Comparison of ENCODE assay signal across 8 cellular contexts in genomic region chr10:73253226-73253557, GRCh38. TPM values are rescaled to one million over a fixed set of nuclear protein-coding genes. Genes with fewer than 3 reads are reported as not detected.
DNase-seq lines count a peak whose midpoint lies in the region; ATAC-seq, FAIRE-seq and TF ChIP-seq lines count a peak whose summit lies in the region.

No MANE protein-coding gene starts in this region.

- peak in 1 of 2 donors; percentile 11 for DNase-seq in activated T-cell treated with anti-CD3 and anti-CD28 coated beads, Interleukin-2, amount 50 U/mL, for 72 hours
- no peak for DNase-seq in activated T-cell treated with anti-CD3 and anti-CD28 coated beads for 4 hours
- no peak for DNase-seq in H1 (ENCODE audit: low read depth in 1 of 2, low spot score in 2 of 2)
- no peak for DNase-seq in neural crest cell (ENCODE audit: low read depth, low spot score)
- DNase-seq in foreskin melanocyte, result no peak
- no peak for DNase-seq in stimulated activated CD8-positive, alpha-beta memory T cell treated with anti-CD3 and anti-CD28 coated beads, Interleukin-4, amount 100 ng/mL, for 48 hours

- H3K79me2 ChIP-seq in OCI-LY3 (ENCODE audit: low read length) (peaks cover 52% of the 10 kb centered on the region), H1 (ENCODE audit: control insufficient read depth in 1 of 2, insufficient read depth in 2 of 2, low read length in 2 of 2) (peaks cover 3 to 47% of the 10 kb centered on the region in 2 experiments; a peak in 2 of 4 replicates)

- H3K56ac ChIP-seq in H1 (replicated peaks; ENCODE audit: insufficient read length, low read depth, low read length), result peak overlapping the region; percentile 44

- H3K4me3 ChIP-seq in OCI-LY3 (ENCODE audit: low read length), result peak overlapping the region; percentile 100
- peak overlapping the region; percentile 90 to 99 (median 97) for H3K4me3 ChIP-seq in H1 (ENCODE audit: extremely low read depth in 1 of 4, insufficient read depth in 2 of 4, low read depth in 3 of 4, low read length in 4 of 4)

- no peak overlapping the region for H4K91ac ChIP-seq in H1 (replicated peaks; ENCODE audit: insufficient read length, low read length)

- no peak overlapping the region for H2BK5ac ChIP-seq in H1 (ENCODE audit: low read depth, low read length)

- no peak overlapping the region for H2BK20ac ChIP-seq in H1 (ENCODE audit: low read length)

- no peak for TF ChIP-seq RAD21 in H1 (IDR thresholded peaks at IDR 0.05 in 1 of 2, conservative IDR thresholded peaks at IDR 0.05 in 1 of 2; ENCODE audit: low read depth in 2 of 2, low read length in 2 of 2)

- peaks cover 15 to 21% of the 10 kb centered on the region in 2 donors for H3K36me3 Mint-ChIP-seq in activated T-cell treated with anti-CD3 and anti-CD28 coated beads, Interleukin-2, amount 50 U/mL, for 72 hours (ENCODE audit: insufficient read depth in 2 of 2)
- H3K36me3 Mint-ChIP-seq in neural crest cell (ENCODE audit: low read depth), result peaks cover 3% of the 10 kb centered on the region

- no peak overlapping the region for H3K18ac ChIP-seq in H1 (ENCODE audit: extremely low read depth, low read length)

- peak overlapping the region; percentile 97 to 99 for H3K4me3 Mint-ChIP-seq in activated T-cell treated with anti-CD3 and anti-CD28 coated beads, Interleukin-2, amount 50 U/mL, for 72 hours
- H3K4me3 Mint-ChIP-seq in neural crest cell, result peak overlapping the region; percentile 99

- H4K8ac ChIP-seq in H1 (ENCODE audit: extremely low read depth, insufficient read depth, low read length), result no peak overlapping the region

- H4K5ac ChIP-seq in H1 (ENCODE audit: insufficient read length, low read depth, low read length), result no peak overlapping the region

- no peaks in the 10 kb centered on the region for H3K9me3 Mint-ChIP-seq in activated T-cell treated with anti-CD3 and anti-CD28 coated beads, Interleukin-2, amount 50 U/mL, for 72 hours
- H3K9me3 Mint-ChIP-seq in neural crest cell, result no peaks in the 10 kb centered on the region

- H3K27ac ChIP-seq in OCI-LY3 (ENCODE audit: low read length) (no peak overlapping the region), H1 (ENCODE audit: low read depth, low read length) (no peak overlapping the region)

- H3K27ac Mint-ChIP-seq in activated T-cell treated with anti-CD3 and anti-CD28 coated beads, Interleukin-2, amount 50 U/mL, for 72 hours, result peak overlapping the region; percentile 93
- H3K27ac Mint-ChIP-seq in neural crest cell (ENCODE audit: unreplicated experiment), result peak overlapping the region; percentile 97

- TF ChIP-seq EP300 in H1 (IDR thresholded peaks at IDR 0.05; ENCODE audit: borderline replicate concordance in 1 of 2, low read depth in 2 of 2, low read length in 2 of 2), result no peak

- H3K9ac ChIP-seq in OCI-LY3 (ENCODE audit: low read length), result peak overlapping the region; percentile 100
- peak overlapping the region; percentile 92 to 98 (median 95) for H3K9ac ChIP-seq in H1 (replicated peaks in 1 of 4; ENCODE audit: extremely low read depth in 1 of 4, low read depth in 3 of 4, low read length in 3 of 4)

- POLR2A ChIA-PET in H1 (lab: Charles Lee; ENCODE audit: partially characterized antibody), result interaction anchor here (0.6 to 5.1 kb wide), 13 partner anchors 8 to 491 kb away, joined by 3 to 45 read pairs (median 4); partner anchors contain the start of genes ANXA7, PPP3CB and SEC24C

- H3K4ac ChIP-seq in H1 (replicated peaks; ENCODE audit: insufficient read length, low read depth, low read length), result no peak overlapping the region

- H3K23me2 ChIP-seq in H1 (ENCODE audit: low read depth, low read length), result peaks cover 7% of the 10 kb centered on the region

- no peak overlapping the region for H3K14ac ChIP-seq in H1 (ENCODE audit: insufficient read length)

- H3K9me3 ChIP-seq in OCI-LY3 (ENCODE audit: insufficient read depth, low read length) (no peaks in the 10 kb centered on the region), H1 (ENCODE audit: insufficient read depth in 2 of 2, low read depth in 1 of 2, low read length in 1 of 2) (no peaks in the 10 kb centered on the region)

- peaks cover 37% of the 10 kb centered on the region for H3K4me1 Mint-ChIP-seq in activated T-cell treated with anti-CD3 and anti-CD28 coated beads, Interleukin-2, amount 50 U/mL, for 72 hours (ENCODE audit: low read depth)
- peaks cover 38% of the 10 kb centered on the region for H3K4me1 Mint-ChIP-seq in neural crest cell

- H2AFZ ChIP-seq in OCI-LY3 (ENCODE audit: low read depth, low read length) (peak overlapping the region; percentile 91; the same call in 1 of the 2 replicates), H1 (ENCODE audit: low read length) (no peak overlapping the region; the same call in 1 of the 2 replicates)

- H3K27me3 Mint-ChIP-seq in activated T-cell treated with anti-CD3 and anti-CD28 coated beads, Interleukin-2, amount 50 U/mL, for 72 hours (ENCODE audit: low read depth), result no peaks in the 10 kb centered on the region
- no peaks in the 10 kb centered on the region for H3K27me3 Mint-ChIP-seq in neural crest cell (ENCODE audit: low read depth)

- no peak overlapping the region for H2BK12ac ChIP-seq in H1 (ENCODE audit: low read depth, low read length)

- no peak for TF ChIP-seq POLR2A in H1 (IDR thresholded peaks at IDR 0.05; ENCODE audit: control extremely low read depth in 1 of 2, low read depth in 2 of 2, low read length in 2 of 2)

- no peak for ATAC-seq in activated T-cell treated with anti-CD3 and anti-CD28 coated beads, Interleukin-2, amount 50 U/mL, for 72 hours (replicated peaks in 1 of 2)
- ATAC-seq in GM21576 (IDR thresholded peaks at IDR 0.05; ENCODE audit: unreplicated experiment), result no peak

- H3K4me1 ChIP-seq in OCI-LY3 (ENCODE audit: low read length) (peaks cover 17% of the 10 kb centered on the region; the same call in 1 of the 2 replicates), H1 (replicated peaks in 1 of 4; ENCODE audit: control insufficient read depth in 3 of 4, insufficient read depth in 4 of 4, low read length in 3 of 4) (peaks cover 0 to 4% (median 3%) of the 10 kb centered on the region in 4 experiments; a peak in 4 of 7 replicates)

- H3K79me1 ChIP-seq in H1 (ENCODE audit: low read depth, low read length), result 0 out of 2 replicates have a peak, but pooled peaks cover 3% of the 10 kb centered on the region

- no peak overlapping the region for H2AK5ac ChIP-seq in H1 (ENCODE audit: low read depth, low read length)

- H3K4me2 ChIP-seq in OCI-LY3 (ENCODE audit: low read length), result peak overlapping the region; percentile 92
- peak overlapping the region; percentile 87 to 92 for H3K4me2 ChIP-seq in H1 (ENCODE audit: insufficient read depth in 1 of 2, low read depth in 2 of 2, low read length in 2 of 2)

- WGBS in H1 (ENCODE audit: extremely low coverage in 1 of 2, insufficient coverage in 1 of 2, insufficient read length in 1 of 2, insufficient replicate concordance in 2 of 2, low coverage in 1 of 2, low lambda C conversion rate in 2 of 2, missing lambda C conversion rate in 1 of 2), 2 experiments, result 4% methylated on average over 4 of the region's 4 CpGs; no CpG with 5 or more reads in 1 of the 2 experiments

- H3K36me3 ChIP-seq in OCI-LY3 (replicated peaks; ENCODE audit: low read depth, low read length) (peaks cover 9% of the 10 kb centered on the region), H1 (ENCODE audit: control insufficient read depth in 2 of 4, insufficient read depth in 4 of 4, low read length in 3 of 4) (peaks cover 0 to 18% (median 12%) of the 10 kb centered on the region in 4 experiments; a peak in 3 of 8 replicates)

- CTCF ChIA-PET in H1 (lab: Charles Lee; ENCODE audit: partially characterized antibody), result interaction anchor here (0.5 to 4.2 kb wide), 7 partner anchors 10 to 371 kb away, joined by 3 to 18 read pairs (median 3); no protein-coding TSS in a partner anchor

- FAIRE-seq in H1 (lab: Jason Lieb, UNC), result no peak

- no peak overlapping the region; the same call in 1 of the 2 replicates for H2BK15ac ChIP-seq in H1 (ENCODE audit: low read length)

- H3K23ac ChIP-seq in H1 (ENCODE audit: insufficient read length), result no peak overlapping the region

- H2BK120ac ChIP-seq in H1 (replicated peaks; ENCODE audit: low read depth, low read length), result no peak overlapping the region

- H4K20me1 ChIP-seq in OCI-LY3 (ENCODE audit: insufficient read depth, low read length) (no peaks in the 10 kb centered on the region), H1 (replicated peaks in 1 of 2; ENCODE audit: control insufficient read depth in 1 of 2, insufficient read depth in 2 of 2, low read length in 2 of 2) (no peaks in the 10 kb centered on the region)

- TF ChIP-seq CTCF in OCI-LY3 (IDR thresholded peaks at IDR 0.05; ENCODE audit: low read depth, low read length) (no peak), H1 (IDR thresholded peaks at IDR 0.05; ENCODE audit: control extremely low read depth in 1 of 3, insufficient read depth in 1 of 3, low read depth in 1 of 3, low read length in 3 of 3) (peak in 1 of 3 experiments; percentile 22; a peak in 1 of 4 replicates), neural crest cell (conservative IDR thresholded peaks at IDR 0.05) (peak; percentile 11)

- H3K27me3 ChIP-seq in OCI-LY3 (ENCODE audit: low read depth, low read length), result no peaks in the 10 kb centered on the region
- no peaks in the 10 kb centered on the region for H3K27me3 ChIP-seq in H1 (replicated peaks in 1 of 4; ENCODE audit: control insufficient read depth in 3 of 4, extremely low read depth in 1 of 4, insufficient read depth in 3 of 4, low read length in 3 of 4)

RNA-seq across cellular contexts. Expression of gene MRPS16, which starts 0.7 kb away (rescaled TPM):
- 100 to 1,000 TPM; 122 to 129 TPM for total RNA-seq in activated T-cell treated with anti-CD3 and anti-CD28 coated beads, Interleukin-2, amount 50 U/mL, for 72 hours
- total RNA-seq in H1 (2021; fragmentation: NEBNext Ultra II Directional; extraction: Animal tissue kit (Norgen Biotek cat#: 25700)), result 125 TPM in 2 replicates
- 203 and 213 TPM in 2 replicates for polyA plus RNA-seq in H1 (2011; rRNA removed)
- 135 TPM for polyA plus RNA-seq in H1 (2011; cell fraction: cytosol; rRNA removed)
- polyA plus RNA-seq in H1 (2011; cell fraction: nucleus; rRNA removed), result 92.9 TPM
- 116 to 158 TPM (median 148 TPM) in 4 replicates for polyA plus RNA-seq in H1 (2012, experiment 1 of 2)
- polyA plus RNA-seq in H1 (2012, experiment 2 of 2), result 94.8 TPM
- 77.2 TPM for polyA plus RNA-seq in H1 (2013, experiment 1 of 2)
- 77.0 TPM for polyA plus RNA-seq in H1 (2013, experiment 2 of 2)
- 90.6 and 108 TPM in 2 replicates for polyA minus RNA-seq in H1 (2011; rRNA and poly(A)+ RNA removed)
- polyA minus RNA-seq in H1 (2011; cell fraction: cytosol; rRNA and poly(A)+ RNA removed), result 71.6 TPM
- polyA minus RNA-seq in H1 (2011; cell fraction: nucleus; rRNA and poly(A)+ RNA removed), result 37.8 TPM
- total RNA-seq in neural crest cell, result 105 and 106 TPM in 2 replicates

RNA-seq across cellular contexts. Expression of gene DNAJC9, which starts 6.1 kb away (rescaled TPM):
- 10 to 100 TPM; 37.2 to 41.2 TPM for total RNA-seq in activated T-cell treated with anti-CD3 and anti-CD28 coated beads, Interleukin-2, amount 50 U/mL, for 72 hours
- 29.2 and 32.2 TPM in 2 replicates for total RNA-seq in H1 (2021; fragmentation: NEBNext Ultra II Directional; extraction: Animal tissue kit (Norgen Biotek cat#: 25700))
- polyA plus RNA-seq in H1 (2011; rRNA removed), result 22.9 and 26.0 TPM in 2 replicates
- polyA plus RNA-seq in H1 (2011; cell fraction: cytosol; rRNA removed), result 29.0 TPM
- 17.8 TPM for polyA plus RNA-seq in H1 (2011; cell fraction: nucleus; rRNA removed)
- 23.9 to 35.0 TPM (median 26.1 TPM) in 4 replicates for polyA plus RNA-seq in H1 (2012, experiment 1 of 2)
- 4.2 TPM for polyA plus RNA-seq in H1 (2012, experiment 2 of 2)
- polyA plus RNA-seq in H1 (2013, experiment 1 of 2), result 21.6 TPM
- polyA plus RNA-seq in H1 (2013, experiment 2 of 2), result 21.3 TPM
- 19.0 and 20.3 TPM in 2 replicates for polyA minus RNA-seq in H1 (2011; rRNA and poly(A)+ RNA removed)
- polyA minus RNA-seq in H1 (2011; cell fraction: cytosol; rRNA and poly(A)+ RNA removed), result 12.8 TPM
- 34.4 TPM for polyA minus RNA-seq in H1 (2011; cell fraction: nucleus; rRNA and poly(A)+ RNA removed)
- total RNA-seq in neural crest cell, result 73.9 and 74.8 TPM in 2 replicates
